Comparison of ENCODE assay signal across 8 cellular contexts in the genomic region with DNA sequence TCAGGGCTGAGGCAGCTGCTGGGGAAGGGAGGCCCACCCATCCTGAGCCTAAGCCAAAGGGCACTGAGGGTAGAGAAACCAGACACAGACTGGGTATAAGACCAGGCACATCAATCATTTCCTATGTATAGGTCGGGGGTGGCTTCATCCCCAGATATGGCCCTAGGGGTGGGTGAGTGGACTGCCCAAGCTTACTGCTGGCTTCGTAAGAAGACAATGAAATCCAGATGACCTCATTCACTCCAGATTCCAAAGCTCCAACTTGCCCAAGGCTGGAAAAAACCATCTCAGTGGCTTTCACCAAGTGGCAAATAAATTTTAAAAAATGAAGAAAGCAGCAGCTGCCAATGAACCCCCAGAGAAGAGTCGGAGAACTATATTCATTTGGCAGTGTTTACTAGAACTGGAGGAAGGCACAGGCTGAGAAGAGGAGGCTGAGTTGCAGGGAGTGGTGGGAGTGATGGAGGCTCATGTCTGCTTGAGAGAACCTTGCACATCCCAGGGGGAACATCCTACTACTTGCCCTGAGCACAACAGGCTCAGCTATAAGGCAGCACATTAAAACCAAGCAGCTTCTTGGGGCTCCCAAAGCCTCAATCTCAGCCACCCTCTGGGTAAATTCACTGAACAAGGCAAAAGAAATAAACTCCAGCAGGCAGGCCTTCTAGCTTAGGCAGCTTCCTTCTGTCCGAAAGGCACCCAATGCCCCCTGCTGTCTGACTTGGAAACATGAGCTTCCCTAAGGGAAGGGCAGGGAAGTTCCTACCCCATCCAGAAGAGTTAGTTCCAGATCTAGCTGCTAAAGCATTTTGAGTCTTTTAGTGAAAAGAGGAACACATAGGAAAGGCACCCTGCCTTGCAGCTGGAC. TPM values are rescaled to one million over a fixed set of nuclear protein-coding genes. Genes with fewer than 3 reads are reported as not detected.
DNase-seq lines count a peak whose midpoint lies in the region; ATAC-seq, FAIRE-seq and TF ChIP-seq lines count a peak whose summit lies in the region.

No MANE protein-coding gene starts in this region.

- H3K4me1 Mint-ChIP-seq in progenitor cell of endocrine pancreas (ENCODE audit: low read depth), result no peaks in the 10 kb centered on the region
- H3K4me1 Mint-ChIP-seq in activated CD4-positive, alpha-beta memory T cell treated with anti-CD3 and anti-CD28 coated beads for 36 hours (ENCODE audit: low read depth), result no peaks in the 10 kb centered on the region
- H3K4me1 Mint-ChIP-seq in CD14-positive monocyte, result no peaks in the 10 kb centered on the region

- H3K27ac Mint-ChIP-seq in progenitor cell of endocrine pancreas (no peak overlapping the region), CD14-positive monocyte (peak overlapping the region in 3 of 7 donors; percentile 1 to 65 (median 19))
- H3K27ac Mint-ChIP-seq in activated CD4-positive, alpha-beta memory T cell treated with anti-CD3 and anti-CD28 coated beads for 36 hours, result no peak overlapping the region

- peak; percentile 48 for FAIRE-seq in H54 (lab: Jason Lieb, UNC)

- ATAC-seq in HG02763 (IDR thresholded peaks at IDR 0.05; ENCODE audit: unreplicated experiment), result no peak

- POLR2A ChIA-PET in activated CD4-positive, alpha-beta memory T cell treated with anti-CD3 and anti-CD28 coated beads for 36 hours (lab: Charles Lee), result interaction anchor here (0.8 kb wide), 1 partner anchor 69 kb away, joined by 5 read pairs; no protein-coding TSS in a partner anchor

- H3K9me3 Mint-ChIP-seq in progenitor cell of endocrine pancreas (ENCODE audit: low read depth) (no peaks in the 10 kb centered on the region), CD14-positive monocyte (no peaks in the 10 kb centered on the region)
- no peaks in the 10 kb centered on the region for H3K9me3 Mint-ChIP-seq in activated CD4-positive, alpha-beta memory T cell treated with anti-CD3 and anti-CD28 coated beads for 36 hours

- TF ChIP-seq CTCF in progenitor cell of endocrine pancreas (IDR thresholded peaks at IDR 0.05; ENCODE audit: unreplicated experiment) (peak; percentile 57), CD14-positive monocyte (IDR thresholded peaks at IDR 0.05) (no peak)

- H3K27me3 Mint-ChIP-seq in progenitor cell of endocrine pancreas, result no peaks in the 10 kb centered on the region
- no peaks in the 10 kb centered on the region for H3K27me3 Mint-ChIP-seq in activated CD4-positive, alpha-beta memory T cell treated with anti-CD3 and anti-CD28 coated beads for 36 hours
- no peaks in the 10 kb centered on the region for H3K27me3 Mint-ChIP-seq in CD14-positive monocyte (ENCODE audit: low read depth in 3 of 3)

- H3K36me3 Mint-ChIP-seq in progenitor cell of endocrine pancreas (ENCODE audit: insufficient read depth) (peaks cover 23% of the 10 kb centered on the region), CD14-positive monocyte (peaks cover 68 to 90% of the 10 kb centered on the region in 2 donors)
- peaks cover 39% of the 10 kb centered on the region for H3K36me3 Mint-ChIP-seq in activated CD4-positive, alpha-beta memory T cell treated with anti-CD3 and anti-CD28 coated beads for 36 hours

- CTCF ChIA-PET in activated CD4-positive, alpha-beta memory T cell treated with anti-CD3 and anti-CD28 coated beads for 36 hours (lab: Charles Lee), result interaction anchor here (0.7 to 3.1 kb wide), 10 partner anchors 9 to 141 kb away, joined by 3 to 16 read pairs (median 4); no protein-coding TSS in a partner anchor

- peak; percentile 86 for DNase-seq in A172 (ENCODE audit: low spot score)
- peak; percentile 67 for DNase-seq in H54 (ENCODE audit: insufficient read length, low spot score)
- peak; percentile 25 for DNase-seq in T1000 (lab: John Stamatoyannopoulos, UW)
- DNase-seq in globus pallidus (ENCODE audit: low spot score), result peak; percentile 87
- no peak for DNase-seq in progenitor cell of endocrine pancreas (ENCODE audit: low spot score, unreplicated experiment)
- DNase-seq in activated CD4-positive, alpha-beta memory T cell treated with anti-CD3 and anti-CD28 coated beads for 36 hours, result no peak
- no peak for DNase-seq in CD14-positive monocyte (ENCODE audit: low spot score)

- TF ChIP-seq POLR2A in H54 (IDR thresholded peaks at IDR 0.05; ENCODE audit: low read depth, low read length), result no peak

- H3K4me3 Mint-ChIP-seq in progenitor cell of endocrine pancreas (ENCODE audit: low read depth) (no peak overlapping the region), CD14-positive monocyte (no peak overlapping the region)
- no peak overlapping the region for H3K4me3 Mint-ChIP-seq in activated CD4-positive, alpha-beta memory T cell treated with anti-CD3 and anti-CD28 coated beads for 36 hours

- intact Hi-C loops in activated CD4-positive, alpha-beta memory T cell treated with anti-CD3 and anti-CD28 coated beads for 36 hours (cut with micrococcal nuclease), result no loop called here
- intact Hi-C loops in CD14-positive monocyte (cut with micrococcal nuclease), result no loop called here

RNA-seq across cellular contexts. Expression of a gene that starts 14.1 kb away (rescaled TPM):
- total RNA-seq in A172 (2014; rRNA removed; shearing (Covaris generic)), result 194 and 307 TPM in 2 replicates
- total RNA-seq in progenitor cell of endocrine pancreas, result 31.2 and 37.6 TPM in 2 replicates
- total RNA-seq in activated CD4-positive, alpha-beta memory T cell treated with anti-CD3 and anti-CD28 coated beads for 36 hours, result 10 to 100 TPM; 51.8 to 51.9 TPM
- polyA plus RNA-seq in CD14-positive monocyte, result 10 to 100 TPM; 23.6 to 38.1 TPM

RNA-seq across cellular contexts. Expression of a gene that starts 28.9 kb away (rescaled TPM):
- total RNA-seq in A172 (2014; rRNA removed; shearing (Covaris generic)), result 0.22 and 0.60 TPM in 2 replicates
- total RNA-seq in progenitor cell of endocrine pancreas, result not detected in 2 replicates
- not detected for total RNA-seq in activated CD4-positive, alpha-beta memory T cell treated with anti-CD3 and anti-CD28 coated beads for 36 hours
- polyA plus RNA-seq in CD14-positive monocyte, result under 1 TPM in 1 of 2 donors, not detected in 1; 0.09 TPM

RNA-seq across cellular contexts. Expression of a gene that starts 43.1 kb away (rescaled TPM):
- 86.5 and 90.0 TPM in 2 replicates for total RNA-seq in A172 (2014; rRNA removed; shearing (Covaris generic))
- 167 and 172 TPM in 2 replicates for total RNA-seq in progenitor cell of endocrine pancreas
- 100 to 1,000 TPM; 142 to 150 TPM for total RNA-seq in activated CD4-positive, alpha-beta memory T cell treated with anti-CD3 and anti-CD28 coated beads for 36 hours
- 10 to 100 TPM; 35.5 to 44.6 TPM for polyA plus RNA-seq in CD14-positive monocyte

Comparison
In these comparisons a context has a peak if more than half of its experiments do, and no peak if none do; other contexts are left out.
1. DNase-seq: peak in A172 (single experiment), H54 (single experiment), T1000 (single experiment) and globus pallidus (single experiment); none in progenitor cell of endocrine pancreas (single experiment), activated CD4-positive, alpha-beta memory T cell treated with anti-CD3 and anti-CD28 coated beads for 36 hours (single experiment) and CD14-positive monocyte (single experiment).